ENCODE assay signal across 22 cellular contexts in genomic region chr22:44925465-44926123, GRCh38.
DNase-seq lines count a peak whose midpoint lies in the region; ATAC-seq and TF ChIP-seq lines count a peak whose summit lies in the region.
"Had no signal": no experiment of that assay in that cellular context is flagged by ENCODE, and none has a peak within 500 bp of the region (broad histone marks: within the 10 kb centered on the region; RNA-seq: fewer than 3 reads in every experiment).

No MANE protein-coding gene starts in this region.

- H3K36me3 ChIP-seq in lower lobe of right lung, result no peaks in the 10 kb centered on the region
- no peaks in the 10 kb centered on the region for H3K36me3 ChIP-seq in spleen

- no peak for TF ChIP-seq POLR2A in spleen (IDR thresholded peaks at IDR 0.05)

- intact Hi-C loops in Right ventricle myocardium superior (cut with DNase I) (no loop called here), Right ventricle myocardium inferior (cut with DNase I) (no loop called here), lower lobe of right lung (cut with DNase I) (no loop called here), spleen (cut with DNase I; ENCODE audit: low total_unique reads) (no loop called here)

- H3K27me3 ChIP-seq in lower lobe of right lung (ENCODE audit: low read depth), result peaks cover 3% of the 10 kb centered on the region
- peaks cover 0 to 6% (median 0%) of the 10 kb centered on the region in 7 donors for H3K27me3 ChIP-seq in spleen (replicated peaks in 1 of 7)
- H3K27me3 ChIP-seq: BE2C had no signal

- TF ChIP-seq CTCF in chondrocyte (IDR thresholded peaks at IDR 0.05) (no peak), lower lobe of right lung (IDR thresholded peaks at IDR 0.05) (no peak), spleen (IDR thresholded peaks at IDR 0.05 in 8 of 11, conservative IDR thresholded peaks at IDR 0.05 in 3 of 11) (no peak)

- no peak overlapping the region for H3K4me3 ChIP-seq in lower lobe of right lung
- H3K4me3 ChIP-seq in spleen, result no peak overlapping the region

- H3K4me3 Mint-ChIP-seq in chondrocyte (ENCODE audit: unreplicated experiment), result no peak overlapping the region
- no peak overlapping the region for H3K4me3 Mint-ChIP-seq in activated T-helper 17 cell treated with anti-CD3 and anti-CD28 coated beads, Interleukin-2, amount 50 U/mL, for 72 hours
- H3K4me3 Mint-ChIP-seq: IgD-negative memory B cell had no signal

- no peaks in the 10 kb centered on the region for H3K27me3 Mint-ChIP-seq in chondrocyte (ENCODE audit: low read depth)
- H3K27me3 Mint-ChIP-seq in activated T-helper 17 cell treated with anti-CD3 and anti-CD28 coated beads, Interleukin-2, amount 50 U/mL, for 72 hours, result peaks cover 6% of the 10 kb centered on the region

- no peak overlapping the region for H3K27ac ChIP-seq in lower lobe of right lung
- H3K27ac ChIP-seq in spleen, result no peak overlapping the region
- H3K27ac ChIP-seq: KMS-11 had no signal

- H3K4me1 ChIP-seq in lower lobe of right lung (no peaks in the 10 kb centered on the region), spleen (no peaks in the 10 kb centered on the region)
- H3K4me1 ChIP-seq: BE2C had no signal

- H3K9me3 Mint-ChIP-seq in chondrocyte (ENCODE audit: low read depth), result peaks cover 4% of the 10 kb centered on the region
- H3K9me3 Mint-ChIP-seq in activated T-helper 17 cell treated with anti-CD3 and anti-CD28 coated beads, Interleukin-2, amount 50 U/mL, for 72 hours, result no peaks in the 10 kb centered on the region

- no peak overlapping the region for H3K27ac Mint-ChIP-seq in chondrocyte (ENCODE audit: unreplicated experiment)
- H3K27ac Mint-ChIP-seq in activated T-helper 17 cell treated with anti-CD3 and anti-CD28 coated beads, Interleukin-2, amount 50 U/mL, for 72 hours, result no peak overlapping the region
- H3K27ac Mint-ChIP-seq: IgD-negative memory B cell had no signal

- no peaks in the 10 kb centered on the region for H3K36me3 Mint-ChIP-seq in chondrocyte (ENCODE audit: low read depth)
- H3K36me3 Mint-ChIP-seq in activated T-helper 17 cell treated with anti-CD3 and anti-CD28 coated beads, Interleukin-2, amount 50 U/mL, for 72 hours (ENCODE audit: low read depth), result no peaks in the 10 kb centered on the region
- H3K36me3 Mint-ChIP-seq: IgD-negative memory B cell had no signal

- DNase-seq in Right ventricle myocardium superior (peak; percentile 33), Right ventricle myocardium inferior (ENCODE audit: missing footprints) (no peak), chondrocyte (ENCODE audit: low spot score) (peak; percentile 72), lower lobe of right lung (peak; percentile 32), spleen (peak; percentile 61), amniotic stem cell (lab: John Stamatoyannopoulos, UW) (no peak)
- DNase-seq: 8988T, ACHN, BE2C, Calu3, DMS79 treated with DMSO at 0.1 percent for 48 hours, GF-D8, MM.1S, NCI-H2029 treated with DMSO at 0.1 percent for 48 hours, NCI-H446 treated with DMSO at 0.1 percent for 48 hours, NCI-H526, RPMI8226, SHP77 treated with DMSO at 0.1 percent for 48 hours had no signal

- H3K4me1 Mint-ChIP-seq in chondrocyte (ENCODE audit: low read depth), result no peaks in the 10 kb centered on the region
- no peaks in the 10 kb centered on the region for H3K4me1 Mint-ChIP-seq in activated T-helper 17 cell treated with anti-CD3 and anti-CD28 coated beads, Interleukin-2, amount 50 U/mL, for 72 hours
- H3K4me1 Mint-ChIP-seq: IgD-negative memory B cell had no signal

- H3K9me3 ChIP-seq in lower lobe of right lung (no peaks in the 10 kb centered on the region), spleen (peaks cover 0 to 13% (median 4%) of the 10 kb centered on the region in 8 donors)
- H3K9me3 ChIP-seq: BE2C had no signal

- ATAC-seq in Right ventricle myocardium superior (ENCODE audit: poor library complexity) (no peak), Right ventricle myocardium inferior (no peak), lower lobe of right lung (peak in 1 of 2 donors; percentile 10), HG03135 (IDR thresholded peaks at IDR 0.05; ENCODE audit: unreplicated experiment) (no peak)
- ATAC-seq in activated T-helper 17 cell treated with anti-CD3 and anti-CD28 coated beads, Interleukin-2, amount 50 U/mL, for 72 hours (replicated peaks), result no peak

- 72 to 89% (median 85%) methylated on average over 10 to 15 of the region's 15 CpGs for WGBS in spleen, 5 donors

Comparison
In these comparisons a context has a peak if more than half of its experiments do, and no peak if none do; other contexts are left out.
1. DNase-seq: peak in Right ventricle myocardium superior (single experiment), chondrocyte (single experiment), lower lobe of right lung (single experiment) and spleen (single experiment); none in Right ventricle myocardium inferior (single experiment) and amniotic stem cell (single experiment).